ENCODE assay signal across 7 cellular contexts in genomic region chr1:160881270-160881669, GRCh38. TPM values are rescaled to one million over a fixed set of nuclear protein-coding genes. Genes with fewer than 3 reads are reported as not detected.
"Had no signal": no experiment of that assay in that cellular context is flagged by ENCODE, and none has a peak within 500 bp of the region (broad histone marks: within the 10 kb centered on the region; RNA-seq: fewer than 3 reads in every experiment).

No MANE protein-coding gene starts in this region.

RNA-seq across cellular contexts. Expression of gene ITLN1, which starts 3.7 kb away (rescaled TPM):
- total RNA-seq: GM23248, H4, H7, HepG2, HFFc6, HT1080 had no signal
- polyA plus RNA-seq: GM23248, HepG2, IgD-negative memory B cell had no signal

RNA-seq across cellular contexts. Expression of gene CD244, which starts 18.6 kb away (rescaled TPM):
- total RNA-seq: GM23248, H4, H7, HFFc6, HT1080 had no signal
- polyA plus RNA-seq: GM23248, HepG2 had no signal
